In genomic region chr17:58382108-58382884, GRCh38 we compare ENCODE assay signal across 8 cellular contexts. TPM values are rescaled to one million over a fixed set of nuclear protein-coding genes. Genes with fewer than 3 reads are reported as not detected.
A peak's percentile ranks its signal among the peaks of the same experiment; 100 is the strongest.
DNase-seq lines count a peak whose midpoint lies in the region; ATAC-seq lines count a peak whose summit lies in the region.

No MANE protein-coding gene starts in this region.

- ATAC-seq in HG03108 (IDR thresholded peaks at IDR 0.05; ENCODE audit: unreplicated experiment), result peak; percentile 69
- peak; percentile 95 for ATAC-seq in stimulated activated naive CD8-positive, alpha-beta T cell treated with anti-CD3 and anti-CD28 coated beads, Interleukin-15, amount 100 ng/mL, for 72 hours

- H3K27me3 Mint-ChIP-seq in activated CD4-positive, alpha-beta T cell treated with anti-CD3 and anti-CD28 coated beads, Interleukin-2, amount 10 ng/mL, durations not matched to agents 24 days and 14 days, result no peaks in the 10 kb centered on the region
- no peaks in the 10 kb centered on the region for H3K27me3 Mint-ChIP-seq in activated naive CD8-positive, alpha-beta T cell treated with anti-CD3 and anti-CD28 coated beads for 36 hours
- H3K27me3 Mint-ChIP-seq in stimulated activated naive CD8-positive, alpha-beta T cell treated with anti-CD3 and anti-CD28 coated beads, Interleukin-15, amount 100 ng/mL, for 72 hours, result no peaks in the 10 kb centered on the region

- intact Hi-C loops in activated CD4-positive, alpha-beta T cell treated with anti-CD3 and anti-CD28 coated beads, Interleukin-2, amount 10 ng/mL, durations not matched to agents 24 days and 14 days (cut with micrococcal nuclease), result loop anchor here (1.0 to 2.0 kb wide), 2 partner anchors 29 to 31 kb away; partner anchors contain the start of gene SUPT4H1

- H3K4me3 Mint-ChIP-seq in activated CD4-positive, alpha-beta T cell treated with anti-CD3 and anti-CD28 coated beads, Interleukin-2, amount 10 ng/mL, durations not matched to agents 24 days and 14 days, result peak overlapping the region; percentile 37
- peak overlapping the region; percentile 2 for H3K4me3 Mint-ChIP-seq in activated naive CD8-positive, alpha-beta T cell treated with anti-CD3 and anti-CD28 coated beads for 36 hours
- peak overlapping the region; percentile 4 to 40 for H3K4me3 Mint-ChIP-seq in stimulated activated naive CD8-positive, alpha-beta T cell treated with anti-CD3 and anti-CD28 coated beads, Interleukin-15, amount 100 ng/mL, for 72 hours

- H3K36me3 Mint-ChIP-seq in activated CD4-positive, alpha-beta T cell treated with anti-CD3 and anti-CD28 coated beads, Interleukin-2, amount 10 ng/mL, durations not matched to agents 24 days and 14 days (ENCODE audit: low read depth), result no peaks in the 10 kb centered on the region
- peaks cover 4% of the 10 kb centered on the region for H3K36me3 Mint-ChIP-seq in activated naive CD8-positive, alpha-beta T cell treated with anti-CD3 and anti-CD28 coated beads for 36 hours

- DNase-seq in activated CD4-positive, alpha-beta T cell treated with anti-CD3 and anti-CD28 coated beads, Interleukin-2, amount 10 ng/mL, durations not matched to agents 24 days and 14 days, result peak; percentile 67
- no peak for DNase-seq in activated CD4-positive, alpha-beta T cell treated with anti-CD3 and anti-CD28 coated beads for 1 hour
- no peak for DNase-seq in activated naive CD8-positive, alpha-beta T cell treated with anti-CD3 and anti-CD28 coated beads for 36 hours
- no peak for DNase-seq in stimulated activated naive CD8-positive, alpha-beta T cell treated with anti-CD3 and anti-CD28 coated beads, Interleukin-15, amount 100 ng/mL, for 72 hours
- no peak for DNase-seq in T-helper 9 cell
- no peak for DNase-seq in NCI-H2196 treated with DMSO at 0.1 percent for 48 hours (lab: John Stamatoyannopoulos, UW; ENCODE audit: unreplicated experiment)
- DNase-seq in NCI-H345 (lab: John Stamatoyannopoulos, UW), result no peak

- peak overlapping the region; percentile 68 for H3K27ac Mint-ChIP-seq in activated CD4-positive, alpha-beta T cell treated with anti-CD3 and anti-CD28 coated beads, Interleukin-2, amount 10 ng/mL, durations not matched to agents 24 days and 14 days
- H3K27ac Mint-ChIP-seq in activated naive CD8-positive, alpha-beta T cell treated with anti-CD3 and anti-CD28 coated beads for 36 hours, result peak overlapping the region; percentile 73
- peak overlapping the region; percentile 2 to 68 for H3K27ac Mint-ChIP-seq in stimulated activated naive CD8-positive, alpha-beta T cell treated with anti-CD3 and anti-CD28 coated beads, Interleukin-15, amount 100 ng/mL, for 72 hours

- H3K4me1 Mint-ChIP-seq in activated CD4-positive, alpha-beta T cell treated with anti-CD3 and anti-CD28 coated beads, Interleukin-2, amount 10 ng/mL, durations not matched to agents 24 days and 14 days, result peaks cover 45% of the 10 kb centered on the region
- peaks cover 30% of the 10 kb centered on the region for H3K4me1 Mint-ChIP-seq in activated naive CD8-positive, alpha-beta T cell treated with anti-CD3 and anti-CD28 coated beads for 36 hours
- peaks cover 36% of the 10 kb centered on the region for H3K4me1 Mint-ChIP-seq in stimulated activated naive CD8-positive, alpha-beta T cell treated with anti-CD3 and anti-CD28 coated beads, Interleukin-15, amount 100 ng/mL, for 72 hours

- no peaks in the 10 kb centered on the region for H3K9me3 Mint-ChIP-seq in activated CD4-positive, alpha-beta T cell treated with anti-CD3 and anti-CD28 coated beads, Interleukin-2, amount 10 ng/mL, durations not matched to agents 24 days and 14 days
- no peaks in the 10 kb centered on the region for H3K9me3 Mint-ChIP-seq in activated naive CD8-positive, alpha-beta T cell treated with anti-CD3 and anti-CD28 coated beads for 36 hours
- H3K9me3 Mint-ChIP-seq in stimulated activated naive CD8-positive, alpha-beta T cell treated with anti-CD3 and anti-CD28 coated beads, Interleukin-15, amount 100 ng/mL, for 72 hours, result no peaks in the 10 kb centered on the region

RNA-seq across cellular contexts. Expression of gene SUPT4H1, which starts 30.3 kb away (rescaled TPM):
- total RNA-seq in activated CD4-positive, alpha-beta T cell treated with anti-CD3 and anti-CD28 coated beads, Interleukin-2, amount 10 ng/mL, durations not matched to agents 24 days and 14 days, result 139 and 143 TPM in 2 replicates
- total RNA-seq in activated naive CD8-positive, alpha-beta T cell treated with anti-CD3 and anti-CD28 coated beads for 36 hours, result 100 to 1,000 TPM; 136 to 139 TPM

RNA-seq across cellular contexts. Expression of gene RNF43, which starts 35.0 kb away (rescaled TPM):
- 0.95 and 1.6 TPM in 2 replicates for total RNA-seq in activated CD4-positive, alpha-beta T cell treated with anti-CD3 and anti-CD28 coated beads, Interleukin-2, amount 10 ng/mL, durations not matched to agents 24 days and 14 days
- under 1 TPM; 0.41 to 0.48 TPM for total RNA-seq in activated naive CD8-positive, alpha-beta T cell treated with anti-CD3 and anti-CD28 coated beads for 36 hours

RNA-seq across cellular contexts. Expression of gene TSPOAP1, which starts 53.7 kb away (rescaled TPM):
- total RNA-seq in activated CD4-positive, alpha-beta T cell treated with anti-CD3 and anti-CD28 coated beads, Interleukin-2, amount 10 ng/mL, durations not matched to agents 24 days and 14 days, result 22.6 and 23.6 TPM in 2 replicates
- total RNA-seq in activated naive CD8-positive, alpha-beta T cell treated with anti-CD3 and anti-CD28 coated beads for 36 hours, result 10 to 100 TPM; 13.7 to 15.4 TPM
